In the genomic region with DNA sequence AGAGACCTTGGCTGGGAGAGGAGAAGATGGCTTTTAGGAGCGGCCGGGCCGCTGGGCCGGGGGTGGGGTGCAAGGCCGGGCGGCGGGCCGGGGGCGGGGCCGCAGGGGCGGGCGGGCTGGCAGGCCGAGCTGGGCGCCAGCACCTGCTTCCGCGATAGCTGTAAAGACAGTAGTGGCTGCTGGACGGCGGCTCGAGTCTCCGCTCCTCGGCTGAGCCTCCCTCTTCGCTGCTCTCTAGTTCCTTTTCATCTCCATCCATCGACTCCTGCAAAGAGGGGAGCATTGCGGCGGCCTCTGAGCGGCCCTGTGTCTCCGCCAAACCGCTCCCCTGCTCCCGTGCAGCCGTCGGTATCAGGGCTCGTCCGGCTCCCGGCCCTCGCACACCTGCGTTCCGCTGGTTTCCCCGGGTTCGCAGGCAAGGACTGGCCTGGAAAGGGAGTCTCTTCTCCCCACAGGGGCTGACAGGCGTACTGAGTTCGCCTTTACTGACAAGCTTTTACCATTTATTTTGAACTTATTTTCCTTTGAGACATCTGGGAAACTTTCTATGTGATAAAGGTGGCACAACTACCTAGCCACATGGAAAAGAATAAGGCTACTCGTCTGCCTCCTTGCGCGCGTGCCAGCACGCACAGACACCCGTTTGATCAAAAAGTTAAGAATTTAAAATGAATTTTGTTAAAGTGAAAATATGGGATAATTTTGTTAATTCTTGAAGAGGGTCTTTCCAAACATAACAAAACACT, we compare ENCODE assay signal across 1 cellular context.
TF ChIP-seq lines count a peak whose summit lies in the region.

Gene C17orf75 (minus strand): TSS at position 317 of the 746 bp plus-strand sequence. CDS start 34 bp downstream, at position 283.

TF ChIP-seq in H1, 55 proteins besides CTCF, POLR2A, EP300 and RAD21 (continued from another document):
- TF ChIP-seq CHD2 (IDR thresholded peaks at IDR 0.05; ENCODE audit: low read length) (peak; percentile 57; the same call in 1 of the 2 replicates), SIX5 (IDR thresholded peaks at IDR 0.05; ENCODE audit: low read depth, low read length) (no peak), YY1 (IDR thresholded peaks at IDR 0.05; ENCODE audit: low read depth, low read length) (peak; percentile 75; the same call in 1 of the 2 replicates), CBX8 (IDR thresholded peaks at IDR 0.05; ENCODE audit: borderline replicate concordance, low read depth, low read length) (no peak)
